19 cellular contexts compared by ENCODE assay signal in the genomic region with DNA sequence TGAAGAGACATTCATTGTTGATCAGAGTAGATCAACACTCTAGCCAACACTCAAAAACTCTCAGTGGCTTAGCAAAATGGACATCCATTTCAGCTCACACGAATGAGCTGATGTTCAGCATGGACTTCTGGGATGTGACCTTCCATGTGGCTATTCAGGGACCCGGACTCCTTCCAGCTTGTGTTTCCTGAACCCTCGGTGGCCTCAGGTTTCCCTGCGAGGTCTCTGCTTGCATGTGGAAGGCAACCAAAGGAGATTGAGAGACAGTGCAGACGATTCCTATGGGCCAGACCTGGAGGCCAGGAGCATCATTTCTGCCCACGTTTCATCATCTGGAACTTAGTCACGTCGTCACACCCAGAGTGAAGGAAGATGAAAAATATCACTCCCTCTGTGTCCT.
"Had no signal": no experiment of that assay in that cellular context is flagged by ENCODE, and none has a peak within 500 bp of the region (broad histone marks: within the 10 kb centered on the region; RNA-seq: fewer than 3 reads in every experiment).

No MANE protein-coding gene starts in this region.

- H3K27ac ChIP-seq: colonic mucosa, epithelial cell of prostate, foreskin keratinocyte, gastroesophageal sphincter, heart right ventricle, left lung, lower lobe of right lung had no signal

- H3K4me1 ChIP-seq: colonic mucosa, foreskin keratinocyte, gastroesophageal sphincter, heart right ventricle, left lung, lower lobe of right lung had no signal

- H3K4me1 Mint-ChIP-seq: endodermal cell, mesothelial cell of epicardium had no signal

- H3K4me3 ChIP-seq: colonic mucosa, gastroesophageal sphincter, heart right ventricle, left lung, lower lobe of right lung had no signal

- DNase-seq: colonic mucosa; cortex of kidney; effector CD8-positive, alpha-beta T cell; effector memory CD8-positive, alpha-beta T cell; endodermal cell; erythroblast; foreskin keratinocyte; heart right ventricle; hippocampal formation; left cardiac atrium; left lung; left ventricle myocardium superior; lower lobe of right lung; mesenchymal stem cell had no signal

- H3K27ac Mint-ChIP-seq: dendritic cell treated with granulocyte-macrophage colony-stimulating factor and Interleukin-4, amounts not matched to agents 40 ng/mL and 50 ng/mL, for 4 days; effector memory CD8-positive, alpha-beta T cell; endodermal cell; mesothelial cell of epicardium had no signal

- H3K36me3 ChIP-seq: colonic mucosa, gastroesophageal sphincter, heart right ventricle, left lung, lower lobe of right lung had no signal

- ATAC-seq: effector memory CD8-positive, alpha-beta T cell; esophagus mucosa; foreskin keratinocyte; gastroesophageal sphincter; heart right ventricle; left cardiac atrium; left lung; left ventricle myocardium superior; lower lobe of right lung had no signal

- H3K4me3 Mint-ChIP-seq: dendritic cell treated with granulocyte-macrophage colony-stimulating factor and Interleukin-4, amounts not matched to agents 40 ng/mL and 50 ng/mL, for 4 days; effector memory CD8-positive, alpha-beta T cell; endodermal cell; mesothelial cell of epicardium had no signal

- H3K27me3 ChIP-seq: colonic mucosa, foreskin keratinocyte had no signal

- H3K36me3 Mint-ChIP-seq: mesothelial cell of epicardium had no signal

- H3K9me3 Mint-ChIP-seq: dendritic cell treated with granulocyte-macrophage colony-stimulating factor and Interleukin-4, amounts not matched to agents 40 ng/mL and 50 ng/mL, for 4 days; effector memory CD8-positive, alpha-beta T cell had no signal

- H3K9me3 ChIP-seq: colonic mucosa, left lung, lower lobe of right lung had no signal

- H3K27me3 Mint-ChIP-seq: dendritic cell treated with granulocyte-macrophage colony-stimulating factor and Interleukin-4, amounts not matched to agents 40 ng/mL and 50 ng/mL, for 4 days had no signal
